In genomic region chr1:41955461-41956159, GRCh38 we compare ENCODE assay signal across 9 cellular contexts. TPM values are rescaled to one million over a fixed set of nuclear protein-coding genes. Genes with fewer than 3 reads are reported as not detected.
DNase-seq lines count a peak whose midpoint lies in the region; ATAC-seq and TF ChIP-seq lines count a peak whose summit lies in the region.
"Had no signal": no experiment of that assay in that cellular context is flagged by ENCODE, and none has a peak within 500 bp of the region (broad histone marks: within the 10 kb centered on the region; RNA-seq: fewer than 3 reads in every experiment).

No MANE protein-coding gene starts in this region.

- H3K36me3 ChIP-seq in DND-41 (ENCODE audit: insufficient read depth, low read length) = no peaks in the 10 kb centered on the region
- no peaks in the 10 kb centered on the region for H3K36me3 ChIP-seq in ovary

- DNase-seq in DND-41 (peak; percentile 67), M059J (ENCODE audit: low read depth) (peak; percentile 100), brain pericyte (ENCODE audit: low read depth, low spot score) (peak; percentile 65), retina (peak; percentile 55), ovary (no peak), NCI-H524 treated with DMSO at 0.1 percent for 48 hours (lab: John Stamatoyannopoulos, UW) (no peak), occipital lobe (lab: John Stamatoyannopoulos, UW) (no peak)

- WGBS in ovary, 3 donors = 65 to 72% (median 66%) methylated on average over 9 of the region's 9 CpGs

- H3K4me2 ChIP-seq in DND-41 (ENCODE audit: insufficient read depth, low read length) = peak overlapping the region; percentile 14; the same call in 1 of the 2 replicates

- H3K4me1 ChIP-seq in DND-41 (ENCODE audit: insufficient read depth, low read length) (peaks cover 27% of the 10 kb centered on the region), ovary (ENCODE audit: insufficient read depth) (peaks cover 2% of the 10 kb centered on the region)

- H3K27ac ChIP-seq in DND-41 (ENCODE audit: low read length) (peak overlapping the region; percentile 62), ovary (no peak overlapping the region)

- H2AFZ ChIP-seq in DND-41 (ENCODE audit: low read depth, low read length) = no peak overlapping the region

- no peaks in the 10 kb centered on the region for H3K9me3 ChIP-seq in DND-41 (ENCODE audit: insufficient read depth, low read length, severe bottlenecking)
- H3K9me3 ChIP-seq in ovary = no peaks in the 10 kb centered on the region

- H3K9ac ChIP-seq in DND-41 (ENCODE audit: low read depth, low read length) = no peak overlapping the region

- H3K4me3 ChIP-seq in DND-41 (ENCODE audit: low read depth in 1 of 2, low read length in 2 of 2) (no peak overlapping the region), ovary (no peak overlapping the region)
- H3K4me3 ChIP-seq: K562 had no signal

- TF ChIP-seq EP300 in ovary (IDR thresholded peaks at IDR 0.05) = no peak

- no peak for TF ChIP-seq CTCF in DND-41 (IDR thresholded peaks at IDR 0.05; ENCODE audit: borderline replicate concordance, extremely low read depth, low read length, poor library complexity, severe bottlenecking)
- no peak for TF ChIP-seq CTCF in ovary (IDR thresholded peaks at IDR 0.05)

- 0 out of 2 replicates have a peak, but pooled peaks cover 4% of the 10 kb centered on the region for H4K20me1 ChIP-seq in DND-41 (ENCODE audit: insufficient read depth, low read length)

- ATAC-seq in DND-41 (ENCODE audit: insufficient read depth, low read depth) (peak; percentile 99), GM21576 (IDR thresholded peaks at IDR 0.05; ENCODE audit: unreplicated experiment) (peak; percentile 70)
- ATAC-seq: K562 had no signal

- TF ChIP-seq POLR2A in ovary (IDR thresholded peaks at IDR 0.05) = no peak

- H3K27me3 ChIP-seq in DND-41 (ENCODE audit: insufficient read depth, low read length, poor library complexity) = no peaks in the 10 kb centered on the region
- no peaks in the 10 kb centered on the region for H3K27me3 ChIP-seq in ovary

- peaks cover 69% of the 10 kb centered on the region for H3K79me2 ChIP-seq in DND-41 (ENCODE audit: insufficient read depth, low read length)

- intact Hi-C loops in ovary (cut with DNase I) = no loop called here

RNA-seq across cellular contexts. Expression of gene HIVEP3, which starts 36.9 kb away (rescaled TPM):
- 4.2 and 10.0 TPM in 2 replicates for total RNA-seq in M059J (2014; rRNA removed; shearing (Covaris generic))
- total RNA-seq in ovary = 1 to 10 TPM; 3.2 to 7.5 (median 5.5) TPM
- 1 to 10 TPM; 3.0 to 4.4 TPM for polyA plus RNA-seq in ovary
- 21.5 TPM for total RNA-seq in occipital lobe

Comparison
In these comparisons a context has a peak if more than half of its experiments do, and no peak if none do; other contexts are left out.
1. DNase-seq: peak in DND-41 (single experiment), M059J (single experiment), brain pericyte (single experiment) and retina (single experiment); none in ovary (0 of 5), NCI-H524 treated with DMSO at 0.1 percent for 48 hours (single experiment) and occipital lobe (single experiment).